In the genomic region with DNA sequence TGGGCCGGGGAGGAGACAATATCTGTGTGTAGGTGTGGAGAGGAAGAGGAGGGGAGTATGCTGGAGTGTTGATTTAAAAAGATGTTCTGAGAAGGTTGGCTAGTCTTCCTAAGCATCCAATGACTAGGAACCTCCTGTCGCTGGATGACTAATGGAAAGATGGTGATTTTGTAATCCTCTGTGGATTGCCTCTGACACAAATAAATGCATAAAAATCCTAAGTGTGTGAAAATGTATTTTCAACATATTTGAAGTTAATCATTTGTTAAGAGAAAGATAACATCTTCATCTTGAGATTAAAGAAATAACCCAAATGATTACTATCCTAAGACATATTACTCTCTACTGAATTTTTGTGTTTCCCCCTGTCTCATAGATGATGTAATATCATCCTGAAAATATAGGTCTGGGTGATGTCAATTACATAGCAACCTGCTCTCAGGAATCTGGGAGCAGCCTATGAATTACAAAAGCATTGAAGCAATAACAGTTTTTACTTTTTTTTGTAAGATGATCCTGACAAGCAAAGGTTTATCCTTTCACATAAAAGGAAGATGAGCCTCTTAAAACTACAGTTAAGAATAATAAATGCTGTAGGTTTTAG, we compare ENCODE assay signal across 28 cellular contexts.
"Had no signal": no experiment of that assay in that cellular context is flagged by ENCODE, and none has a peak within 500 bp of the region (broad histone marks: within the 10 kb centered on the region; RNA-seq: fewer than 3 reads in every experiment).

No MANE protein-coding gene starts in this region.

- H3K4me1 ChIP-seq: adrenal gland, SJCRH30 had no signal

- H3K36me3 ChIP-seq: adrenal gland, cardiac muscle cell, SJCRH30 had no signal

- ATAC-seq: activated CD8-positive, alpha-beta T cell treated with anti-CD3 and anti-CD28 coated beads, Interleukin-2, amount 10 ng/mL, durations not matched to agents 7 days and 5 days; activated naive CD4-positive, alpha-beta T cell treated with anti-CD3 and anti-CD28 coated beads, Interleukin-2, amount 50 U/mL, for 72 hours; K562 had no signal

- H2AFZ ChIP-seq: PC-9 had no signal

- DNase-seq: activated CD4-positive, alpha-beta T cell treated with anti-CD3 and anti-CD28 coated beads, Interleukin-2, amount 10 ng/mL, durations not matched to agents 24 days and 14 days; activated CD4-positive, alpha-beta T cell treated with anti-CD3 and anti-CD28 coated beads, Interleukin-2, amount 50 U/mL, for 4 hours; activated CD8-positive, alpha-beta T cell treated with anti-CD3 and anti-CD28 coated beads, Interleukin-2, amount 10 ng/mL, durations not matched to agents 7 days and 5 days; activated gamma-delta T cell; activated naive CD4-positive, alpha-beta T cell treated with anti-CD3 and anti-CD28 coated beads for 36 hours; activated T-cell treated with anti-CD3 and anti-CD28 coated beads, Interleukin-2, amount 50 U/mL, for 24 hours; anterior cingulate cortex; NCI-H1048; NCI-H1105 treated with DMSO at 0.1 percent for 48 hours; NCI-H1436; NCI-H187; NCI-H2029 treated with DMSO at 0.1 percent for 48 hours; NCI-H2107; NCI-H2171; NCI-H510A; NCI-H526; NCI-H748 treated with DMSO at 0.1 percent for 48 hours; NK-92 treated with Interleukin-12 subunit alpha and Interleukin-12 subunit beta, amount 100 ng/mL, for 24 hours; PC-9; Right ventricle myocardium superior; SJCRH30; T1000 had no signal

- H3K27ac ChIP-seq: adrenal gland, cardiac muscle cell, PC-9, RWPE1, SJCRH30, SK-N-MC had no signal

- H3K27me3 ChIP-seq: adrenal gland, cardiac muscle cell, SJCRH30 had no signal

- H3K4me2 ChIP-seq: PC-9 had no signal

- H3K4me3 ChIP-seq: adrenal gland, cardiac muscle cell, K562, PC-9, SJCRH30, SK-N-MC had no signal

- H3K9me3 ChIP-seq: adrenal gland had no signal
